In the genomic region with DNA sequence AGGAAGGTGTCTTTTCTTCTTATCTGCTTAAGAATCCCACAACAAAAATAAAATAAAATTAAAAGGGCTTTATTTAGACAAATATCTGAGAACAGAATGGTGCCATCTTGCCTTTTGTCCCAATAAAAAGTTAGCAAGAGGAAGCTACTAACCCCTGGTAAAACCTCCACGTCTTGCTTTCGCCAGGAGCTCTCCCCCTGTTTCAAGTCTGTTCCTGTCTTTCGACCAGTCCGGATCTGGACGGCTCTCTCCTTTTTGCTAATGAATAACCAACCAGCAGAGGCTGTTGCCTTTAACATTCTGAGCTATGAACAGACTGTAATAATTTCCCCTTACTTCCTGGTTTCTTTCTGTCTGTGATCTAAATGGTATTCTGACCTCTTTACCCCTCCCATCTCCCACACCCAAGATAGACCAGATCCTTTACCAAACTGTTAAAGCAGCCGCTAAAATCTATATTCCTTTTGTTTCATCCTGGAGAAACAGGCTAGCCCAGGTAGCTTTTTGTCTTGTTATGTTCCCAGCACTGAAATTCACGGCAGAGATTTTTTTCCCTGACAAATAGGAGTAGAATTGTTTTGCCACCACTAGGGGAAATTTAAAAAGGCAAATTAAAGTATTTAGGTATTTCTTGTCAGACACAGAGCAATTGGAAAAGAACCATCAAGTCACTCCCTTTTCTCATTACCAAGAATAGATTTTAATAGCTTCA, we compare ENCODE assay signal across 8 cellular contexts. TPM values are rescaled to one million over a fixed set of nuclear protein-coding genes. Genes with fewer than 3 reads are reported as not detected.
DNase-seq lines count a peak whose midpoint lies in the region; ATAC-seq, FAIRE-seq and TF ChIP-seq lines count a peak whose summit lies in the region.

A gene with protein sequence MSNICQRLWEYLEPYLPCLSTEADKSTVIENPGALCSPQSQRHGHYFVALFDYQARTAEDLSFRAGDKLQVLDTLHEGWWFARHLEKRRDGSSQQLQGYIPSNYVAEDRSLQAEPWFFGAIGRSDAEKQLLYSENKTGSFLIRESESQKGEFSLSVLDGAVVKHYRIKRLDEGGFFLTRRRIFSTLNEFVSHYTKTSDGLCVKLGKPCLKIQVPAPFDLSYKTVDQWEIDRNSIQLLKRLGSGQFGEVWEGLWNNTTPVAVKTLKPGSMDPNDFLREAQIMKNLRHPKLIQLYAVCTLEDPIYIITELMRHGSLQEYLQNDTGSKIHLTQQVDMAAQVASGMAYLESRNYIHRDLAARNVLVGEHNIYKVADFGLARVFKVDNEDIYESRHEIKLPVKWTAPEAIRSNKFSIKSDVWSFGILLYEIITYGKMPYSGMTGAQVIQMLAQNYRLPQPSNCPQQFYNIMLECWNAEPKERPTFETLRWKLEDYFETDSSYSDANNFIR (minus strand): TSS at position 320 of the 712 bp plus-strand sequence. CDS start 580 bp downstream, outside the sequence.

- no peak within 1 kb of the TSS for H3K4me3 Mint-ChIP-seq in naive thymus-derived CD8-positive, alpha-beta T cell

- peak within 1 kb of the TSS; percentile 23 for H3K4me2 ChIP-seq in K562 (ENCODE audit: insufficient read depth, low read length)

- no peak within 1 kb of the TSS for H3K27ac Mint-ChIP-seq in naive thymus-derived CD8-positive, alpha-beta T cell

- ATAC-seq in HG03432 (IDR thresholded peaks at IDR 0.05; ENCODE audit: unreplicated experiment) = peak; percentile 23
- peak; percentile 56 for ATAC-seq in K562
- no peak for ATAC-seq in naive thymus-derived CD8-positive, alpha-beta T cell

- H4K20me1 ChIP-seq in K562 (replicated peaks; ENCODE audit: control insufficient read depth, insufficient read depth, low read length) = no peaks in the 10 kb centered on the region

- H3K4me3 ChIP-seq in AG09309 (ENCODE audit: control insufficient read depth, low read depth, low read length) (peak within 1 kb of the TSS; percentile 31), K562 (no peak within 1 kb of the TSS)

- H3K36me3 Mint-ChIP-seq in naive thymus-derived CD8-positive, alpha-beta T cell = no peaks in the 10 kb centered on the region

- H2AFZ ChIP-seq in K562 (ENCODE audit: low read depth, low read length) = peak within 1 kb of the TSS; percentile 42

- no peaks in the 10 kb centered on the region for H3K9me3 ChIP-seq in K562 (replicated peaks; ENCODE audit: control insufficient read depth, insufficient read depth, low read depth, low read length)

- no peak for DNase-seq in AG09309 (ENCODE audit: low read depth)
- DNase-seq in K562 (ENCODE audit: extremely low read depth in 1 of 4, low spot score in 3 of 4) = no peak
- DNase-seq in medulla oblongata (ENCODE audit: extremely low spot score) = peak; percentile 31
- DNase-seq in activated CD8-positive, alpha-beta memory T cell treated with anti-CD3 and anti-CD28 coated beads, Interleukin-2, amount 50 U/mL, for 48 hours = no peak
- no peak for DNase-seq in stimulated activated CD4-positive, alpha-beta T cell treated with anti-CD3 and anti-CD28 coated beads, Interleukin-4, amount 100 ng/mL, for 24 hours
- no peak for DNase-seq in stimulated activated CD4-positive, alpha-beta T cell treated with anti-CD3 and anti-CD28 coated beads, Interleukin-4, amount 100 ng/mL, for 4 hours
- DNase-seq in naive thymus-derived CD8-positive, alpha-beta T cell = no peak

- H3K4me1 Mint-ChIP-seq in naive thymus-derived CD8-positive, alpha-beta T cell = no peaks in the 10 kb centered on the region

- H3K79me2 ChIP-seq in K562 (ENCODE audit: control insufficient read depth, insufficient read depth, low read length) = no peaks in the 10 kb centered on the region

- no peak for TF ChIP-seq RAD21 in K562 (CRISPR knock-in tag; conservative IDR thresholded peaks at IDR 0.05 in 1 of 2, IDR thresholded peaks at IDR 0.05 in 1 of 2)

- H3K27me3 Mint-ChIP-seq in naive thymus-derived CD8-positive, alpha-beta T cell = peaks cover 2 to 17% (median 14%) of the 10 kb centered on the region in 5 donors

- H3K9me3 Mint-ChIP-seq in naive thymus-derived CD8-positive, alpha-beta T cell = no peaks in the 10 kb centered on the region

- H3K9me1 ChIP-seq in K562 (ENCODE audit: control insufficient read depth, insufficient read depth, low read length) = no peaks in the 10 kb centered on the region

- POLR2A ChIA-PET in K562 (lab: Yijun Ruan, JAX) = interaction anchor here (1.0 to 1.4 kb wide), 2 partner anchors 10 to 13 kb away, joined by 3 to 9 read pairs; no protein-coding TSS in a partner anchor
- POLR2A ChIA-PET in naive thymus-derived CD8-positive, alpha-beta T cell (lab: Charles Lee) = no interaction called here

- in situ Hi-C loops in K562 (cut with MboI) = no loop called here

- peaks cover 5 to 10% of the 10 kb centered on the region in 2 experiments; a peak in 4 of 5 replicates for H3K4me1 ChIP-seq in K562 (replicated peaks in 1 of 2; ENCODE audit: control insufficient read depth in 2 of 2, insufficient read depth in 2 of 2, low read length in 2 of 2)

- H3K27ac ChIP-seq in K562 (ENCODE audit: extremely low read depth, low read depth, low read length) = peak within 1 kb of the TSS; percentile 32; the same call in 1 of the 3 replicates

- intact Hi-C loops in K562 (cut with micrococcal nuclease) = loop anchor here (5.0 kb wide), 1 partner anchor 37 kb away; no protein-coding TSS in a partner anchor

- no peaks in the 10 kb centered on the region for H3K36me3 ChIP-seq in K562 (ENCODE audit: control insufficient read depth, insufficient read depth, low read length)

- TF ChIP-seq CTCF in AG09309 (IDR thresholded peaks at IDR 0.05; ENCODE audit: control insufficient read depth, insufficient read depth, low read depth, low read length, missing control alignments) = peak; percentile 47
- TF ChIP-seq CTCF in K562 (IDR thresholded peaks at IDR 0.05 in 2 of 3, conservative IDR thresholded peaks at IDR 0.05 in 1 of 3; ENCODE audit: insufficient read depth in 2 of 3, low read depth in 1 of 3, low read length in 3 of 3) = 0 out of 6 replicates have a peak, but pooled peaks of 1 of the 3 experiments have one; percentile 7

- TF ChIP-seq EP300 in K562 (IDR thresholded peaks at IDR 0.05; ENCODE audit: low read length) = no peak

- H3K9ac ChIP-seq in K562 (ENCODE audit: insufficient read depth in 1 of 2, low read depth in 2 of 2, low read length in 2 of 2) = no peak within 1 kb of the TSS; a peak in 1 of 4 replicates

- no TSS peak for BruUV-seq in K562 (replicated peaks; lab: Mats Ljungman, UMichigan)

- TF ChIP-seq POLR2A in K562 (conservative IDR thresholded peaks at IDR 0.05) = no peak

- no peaks in the 10 kb centered on the region for H3K27me3 ChIP-seq in K562 (ENCODE audit: control insufficient read depth in 2 of 2, insufficient read depth in 2 of 2, low read length in 2 of 2)

- FAIRE-seq in K562 (lab: Jason Lieb, UNC) = peak; percentile 49

- CTCF ChIA-PET in K562 (lab: Yijun Ruan, JAX; ENCODE audit: low intra/inter-chr PET ratio) = no interaction called here

- WGBS in K562 (ENCODE audit: insufficient coverage, low coverage, missing lambda C conversion rate) = 6% methylated on average over 7 of the region's 7 CpGs

TF ChIP-seq in K562, 482 proteins besides CTCF, POLR2A, EP300 and RAD21 (continues in another document):
- TF ChIP-seq NR2C2 (CRISPR knock-in tag; IDR thresholded peaks at IDR 0.05) = no peak
- TF ChIP-seq NR2C2 (tag; IDR thresholded peaks at IDR 0.05) = peak; percentile 44; the same call in 1 of the 2 replicates
- no peak for TF ChIP-seq ZNF197 (CRISPR knock-in tag; IDR thresholded peaks at IDR 0.05; ENCODE audit: low read depth)

RNA-seq across cellular contexts. Expression of the gene that starts here (rescaled TPM):
- 0.02 and 0.07 TPM in 2 replicates for total RNA-seq in K562 (2011; cell fraction: chromatin; rRNA removed; ENCODE audit: low replicate concordance)
- total RNA-seq in K562 (2011; cell fraction: nucleolus; rRNA removed) = not detected in 2 replicates
- total RNA-seq in K562 (2011; cell fraction: nucleoplasm; rRNA removed) = 0.07 TPM in 1 of 2 replicates, not detected in the other
- total RNA-seq in K562 (2014; rRNA removed) (0.09 and 0.16 TPM in 2 replicates), K562 (2014; rRNA removed; fragmentation: Illumina TruSeq; extraction: Trizol) (0.15 and 0.22 TPM in 2 replicates), K562 (2015; rRNA removed; fragmentation: Illumina TruSeq; extraction: Trizol) (0.29 and 0.34 TPM in 2 replicates), K562 (2021) (0.13 and 0.22 TPM in 2 replicates)
- polyA plus RNA-seq in K562 (2011; rRNA removed) (0.01 and 0.03 TPM in 2 replicates), K562 (2014; fragmentation: Illumina TruSeq; extraction: Trizol) (0.09 and 0.10 TPM in 2 replicates), K562 (2014; fragmentation: Nextera tagmentation; extraction: Ambion mirVana) (under 1 TPM; 0.03 to 0.07 TPM), K562 (2014; rRNA removed) (0.05 and 0.11 TPM in 2 replicates)
- under 0.01 and 0.01 TPM in 2 replicates for polyA plus RNA-seq in K562 (2011; cell fraction: cytosol; rRNA removed)
- 0.04 TPM in 2 replicates for polyA plus RNA-seq in K562 (2011; cell fraction: nucleus; rRNA removed)
- polyA plus RNA-seq in K562 (2012) = 0.14 and 0.19 TPM in 2 replicates
- 0.04 and 0.12 TPM in 2 replicates for polyA minus RNA-seq in K562 (2011; rRNA and poly(A)+ RNA removed)
- 0.09 TPM in 1 of 2 replicates, not detected in the other for polyA minus RNA-seq in K562 (2011; cell fraction: cytosol; rRNA and poly(A)+ RNA removed)
- polyA minus RNA-seq in K562 (2011; cell fraction: nucleus; rRNA and poly(A)+ RNA removed) = under 0.01 and 0.11 TPM in 2 replicates
- total RNA-seq in naive thymus-derived CD8-positive, alpha-beta T cell = under 1 TPM in 1 of 2 experiments, not detected in 1; 0.08 TPM
- under 1 TPM in 1 of 3 donors, not detected in 2; 0.01 TPM for polyA plus RNA-seq in naive thymus-derived CD8-positive, alpha-beta T cell

Comparison
In these comparisons a context has a peak if more than half of its experiments do, and no peak if none do; other contexts are left out.
1. Peak in ATAC-seq, H3K27ac ChIP-seq and H3K4me2 ChIP-seq in K562; RNA of the gene not detected or under 1 TPM.